In genomic region chr7:39952791-39953190, GRCh38 we compare ENCODE assay signal across 10 cellular contexts. TPM values are rescaled to one million over a fixed set of nuclear protein-coding genes. Genes with fewer than 3 reads are reported as not detected.
DNase-seq lines count a peak whose midpoint lies in the region; ATAC-seq and TF ChIP-seq lines count a peak whose summit lies in the region.
"Had no signal": no experiment of that assay in that cellular context is flagged by ENCODE, and none has a peak within 500 bp of the region (broad histone marks: within the 10 kb centered on the region; RNA-seq: fewer than 3 reads in every experiment).

No MANE protein-coding gene starts in this region.

- no peak for ATAC-seq in natural killer cell
- no peak for ATAC-seq in GM19467 (IDR thresholded peaks at IDR 0.05; ENCODE audit: unreplicated experiment)

- H3K4me3 Mint-ChIP-seq in natural killer cell, result peak overlapping the region; percentile 98

- H3K4me2 ChIP-seq in BLaER1 (peak overlapping the region; percentile 91), Karpas-422 (ENCODE audit: low read depth, low read length, poor library complexity, severe bottlenecking) (peak overlapping the region; percentile 85)

- H4K20me1 ChIP-seq in BLaER1 (peaks cover 75% of the 10 kb centered on the region), Karpas-422 (ENCODE audit: insufficient read depth, low read depth, low read length) (peaks cover 23% of the 10 kb centered on the region)

- no peaks in the 10 kb centered on the region for H3K9me3 Mint-ChIP-seq in natural killer cell

- peak overlapping the region; percentile 99 for H3K4me3 ChIP-seq in BLaER1
- H3K4me3 ChIP-seq in Karpas-422 (ENCODE audit: low read length), result peak overlapping the region; percentile 78
- H3K4me3 ChIP-seq in choroid plexus epithelial cell (ENCODE audit: low read depth, low read length), result peak overlapping the region; percentile 95

- no peak for TF ChIP-seq CTCF in choroid plexus epithelial cell (conservative IDR thresholded peaks at IDR 0.05; ENCODE audit: low read depth, low read length)
- no peak for TF ChIP-seq CTCF in natural killer cell (IDR thresholded peaks at IDR 0.05)
- TF ChIP-seq CTCF in GM10248 (IDR thresholded peaks at IDR 0.05; ENCODE audit: control extremely low read depth, extremely low read depth, low read depth, missing control alignments), result no peak

- H3K9me2 ChIP-seq in Karpas-422 (replicated peaks; ENCODE audit: insufficient read depth, low read length), result no peaks in the 10 kb centered on the region

- H3K27ac ChIP-seq in BLaER1 (peak overlapping the region; percentile 99; the same call in 1 of the 2 replicates), Karpas-422 (ENCODE audit: low read length) (no peak overlapping the region)

- no peak overlapping the region for H2AFZ ChIP-seq in Karpas-422 (ENCODE audit: low read length)

- H3K36me3 ChIP-seq in BLaER1, result peaks cover 9% of the 10 kb centered on the region
- H3K36me3 ChIP-seq in Karpas-422 (ENCODE audit: insufficient read depth, low read length), result peaks cover 33% of the 10 kb centered on the region

- peaks cover 82% of the 10 kb centered on the region for H3K79me2 ChIP-seq in Karpas-422 (ENCODE audit: low read length)

- H3K27me3 Mint-ChIP-seq in natural killer cell (ENCODE audit: low read depth in 2 of 2), result no peaks in the 10 kb centered on the region

- DNase-seq in Karpas-422 (peak; percentile 44), choroid plexus epithelial cell (ENCODE audit: low read depth) (peak; percentile 21), natural killer cell (no peak), GM10248 (ENCODE audit: extremely low spot score) (no peak), NCI-H2107 (lab: John Stamatoyannopoulos, UW) (no peak), islet precursor cell (no peak)
- DNase-seq: NCI-H187; stimulated activated naive CD4-positive, alpha-beta T cell treated with Interleukin-2 at 50 U/mL for 16 hours had no signal

- H3K27me3 ChIP-seq in BLaER1, result no peaks in the 10 kb centered on the region
- no peaks in the 10 kb centered on the region for H3K27me3 ChIP-seq in Karpas-422 (ENCODE audit: low read length)

- H3K4me1 ChIP-seq in BLaER1, result peaks cover 48% of the 10 kb centered on the region
- H3K4me1 ChIP-seq in Karpas-422 (ENCODE audit: low read length), result peaks cover 42% of the 10 kb centered on the region

- CTCF ChIA-PET in GM10248 (lab: Yijun Ruan, JAX), result interaction anchor here (6.7 kb wide), 1 partner anchor 99 kb away, joined by 46 read pairs; no protein-coding TSS in a partner anchor

- H3K9me3 ChIP-seq in BLaER1 (no peaks in the 10 kb centered on the region; the same call in 1 of the 2 replicates), Karpas-422 (ENCODE audit: low read length) (no peaks in the 10 kb centered on the region)

- POLR2A ChIA-PET in GM10248 (lab: Yijun Ruan, JAX), result no interaction called here

- H3K36me3 Mint-ChIP-seq in natural killer cell, result no peaks in the 10 kb centered on the region

- H3K9ac ChIP-seq in BLaER1 (peak overlapping the region; percentile 98), Karpas-422 (ENCODE audit: low read length) (peak overlapping the region; percentile 98)

- peaks cover 69 to 78% of the 10 kb centered on the region in 2 donors for H3K4me1 Mint-ChIP-seq in natural killer cell

- peak overlapping the region; percentile 95 to 98 for H3K27ac Mint-ChIP-seq in natural killer cell

- intact Hi-C loops in natural killer cell (cut with micrococcal nuclease), result loop anchor here (2.0 to 5.0 kb wide), 2 partner anchors 14 to 35 kb away; no protein-coding TSS in a partner anchor

RNA-seq across cellular contexts. Expression of gene CDK13, which starts 2.7 kb away (rescaled TPM):
- total RNA-seq in Karpas-422 (2014; rRNA removed; shearing (Covaris generic); ENCODE audit: low replicate concordance), result 64.6 and 81.1 TPM in 2 replicates
- total RNA-seq in natural killer cell, result 100 to 1,000 TPM; 149 to 179 (median 163) TPM

Comparison
In these comparisons a context has a peak if more than half of its experiments do, and no peak if none do; other contexts are left out.
1. DNase-seq: peak in Karpas-422 (single experiment) and choroid plexus epithelial cell (single experiment); none in natural killer cell (single experiment), GM10248 (single experiment), NCI-H2107 (single experiment) and islet precursor cell (single experiment).
2. Peak in every context shown above with its lines, with median percentiles within 50 percentile points of each other: H3K4me3 ChIP-seq.